ENCODE assay signal across 29 cellular contexts in the genomic region with DNA sequence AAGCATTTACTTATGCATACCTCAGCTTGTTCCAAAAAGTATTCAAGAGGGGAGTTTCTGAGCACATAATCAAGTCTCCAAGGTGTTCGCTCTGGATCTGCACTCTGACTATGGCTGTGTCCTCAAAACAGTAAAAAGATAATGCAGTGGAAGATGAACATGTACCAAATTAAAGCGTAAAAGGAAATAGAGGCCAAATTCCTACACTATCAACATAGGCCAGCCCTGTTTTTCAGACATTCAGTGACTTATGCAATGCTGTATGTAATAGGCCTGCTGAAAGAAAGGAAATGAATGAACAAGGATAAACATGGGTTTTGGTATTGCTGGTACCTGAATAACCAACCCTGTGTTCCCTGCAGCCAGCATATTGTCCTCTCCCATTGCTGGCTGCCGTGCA.
DNase-seq lines count a peak whose midpoint lies in the region; FAIRE-seq and TF ChIP-seq lines count a peak whose summit lies in the region.
"Had no signal": no experiment of that assay in that cellular context is flagged by ENCODE, and none has a peak within 500 bp of the region (broad histone marks: within the 10 kb centered on the region; RNA-seq: fewer than 3 reads in every experiment).

No MANE protein-coding gene starts in this region.

- H3K9me3 Mint-ChIP-seq in HFFc6 (no peaks in the 10 kb centered on the region), osteocyte (ENCODE audit: unreplicated experiment) (no peaks in the 10 kb centered on the region)
- H3K9me3 Mint-ChIP-seq: activated CD4-positive, alpha-beta T cell treated with anti-CD3 and anti-CD28 coated beads, Interleukin-2, amount 10 ng/mL, durations not matched to agents 7 days and 5 days; activated naive CD4-positive, alpha-beta T cell treated with anti-CD3 and anti-CD28 coated beads, Interleukin-2, amount 50 U/mL, for 72 hours; naive thymus-derived CD4-positive, alpha-beta T cell; T-helper 2 cell treated with Interferon-gamma antibody and Interleukin-4, amounts not matched to agents 5 μg/mL and 100 μg/mL, for 36 hours had no signal

- DNase-seq in HFFc6 (no peak), amniotic epithelial cell (ENCODE audit: low read depth) (peak; percentile 55), epithelial cell of esophagus (ENCODE audit: low read depth) (peak; percentile 22), osteocyte (ENCODE audit: extremely low spot score, unreplicated experiment) (no peak), hepatic stellate cell (ENCODE audit: low spot score) (no peak), GM13977 (ENCODE audit: low spot score) (no peak), GM12892 (ENCODE audit: insufficient read length) (no peak), NCI-H187 treated with DMSO at 0.1 percent for 48 hours (lab: John Stamatoyannopoulos, UW) (no peak)
- DNase-seq: activated CD4-positive, alpha-beta T cell treated with anti-CD3 and anti-CD28 coated beads, Interleukin-2, amount 10 ng/mL, durations not matched to agents 7 days and 5 days; activated CD8-positive, alpha-beta memory T cell treated with anti-CD3 and anti-CD28 coated beads, Interleukin-2, amount 10 ng/mL, durations not matched to agents 7 days and 5 days; C1 segment of cervical spinal cord; Caco-2; DMS79; effector memory CD4-positive, alpha-beta T cell; esophagus squamous epithelium; left colon; naive thymus-derived CD4-positive, alpha-beta T cell; NCI-H1105; NCI-H2029 treated with DMSO at 0.1 percent for 48 hours; NCI-H345; NCI-H774; occipital lobe; retina; stimulated activated CD4-positive, alpha-beta T cell treated with anti-CD3 and anti-CD28 coated beads, Interleukin-4, amount 100 ng/mL, for 1 hour; stimulated activated naive CD4-positive, alpha-beta T cell treated with Interleukin-2 at 50 U/mL for 16 hours; thyroid gland had no signal

- peaks cover 8% of the 10 kb centered on the region for H3K27me3 Mint-ChIP-seq in HFFc6 (ENCODE audit: insufficient read depth)
- H3K27me3 Mint-ChIP-seq in osteocyte (ENCODE audit: unreplicated experiment), result no peaks in the 10 kb centered on the region

- H3K4me1 Mint-ChIP-seq in HFFc6 (ENCODE audit: low read depth), result peaks cover 97% of the 10 kb centered on the region
- H3K4me1 Mint-ChIP-seq in osteocyte (ENCODE audit: unreplicated experiment), result peaks cover 82% of the 10 kb centered on the region

- H3K4me3 Mint-ChIP-seq in HFFc6, result peak overlapping the region; percentile 31; the same call in 1 of the 2 replicates
- H3K4me3 Mint-ChIP-seq in osteocyte (ENCODE audit: unreplicated experiment), result no peak overlapping the region
- H3K4me3 Mint-ChIP-seq: activated CD4-positive, alpha-beta T cell treated with anti-CD3 and anti-CD28 coated beads, Interleukin-2, amount 10 ng/mL, durations not matched to agents 7 days and 5 days; activated CD8-positive, alpha-beta memory T cell treated with anti-CD3 and anti-CD28 coated beads, Interleukin-2, amount 10 ng/mL, durations not matched to agents 7 days and 5 days; naive thymus-derived CD4-positive, alpha-beta T cell; T-helper 2 cell treated with Interferon-gamma antibody and Interleukin-4, amounts not matched to agents 5 μg/mL and 100 μg/mL, for 36 hours had no signal

- H3K27ac Mint-ChIP-seq in HFFc6 (peak overlapping the region; percentile 84), osteocyte (ENCODE audit: unreplicated experiment) (peak overlapping the region; percentile 38)
- H3K27ac Mint-ChIP-seq: activated CD4-positive, alpha-beta T cell treated with anti-CD3 and anti-CD28 coated beads, Interleukin-2, amount 10 ng/mL, durations not matched to agents 7 days and 5 days; activated CD8-positive, alpha-beta memory T cell treated with anti-CD3 and anti-CD28 coated beads, Interleukin-2, amount 10 ng/mL, durations not matched to agents 7 days and 5 days; activated naive CD4-positive, alpha-beta T cell treated with anti-CD3 and anti-CD28 coated beads, Interleukin-2, amount 50 U/mL, for 72 hours; naive thymus-derived CD4-positive, alpha-beta T cell; T-helper 2 cell treated with Interferon-gamma antibody and Interleukin-4, amounts not matched to agents 5 μg/mL and 100 μg/mL, for 36 hours had no signal

- peaks cover 15% of the 10 kb centered on the region for H3K36me3 Mint-ChIP-seq in HFFc6 (ENCODE audit: low read depth)
- H3K36me3 Mint-ChIP-seq in osteocyte (ENCODE audit: unreplicated experiment), result no peaks in the 10 kb centered on the region
- H3K36me3 Mint-ChIP-seq: naive thymus-derived CD4-positive, alpha-beta T cell had no signal

- FAIRE-seq in GM12892 (lab: Jason Lieb, UNC), result no peak

- H3K4me3 ChIP-seq in epithelial cell of esophagus (ENCODE audit: low read length), result no peak overlapping the region
- H3K4me3 ChIP-seq: esophagus squamous epithelium, HAP-1, thyroid gland had no signal

- no peak for TF ChIP-seq POLR2A in GM12892 (IDR thresholded peaks at IDR 0.05; ENCODE audit: low read depth, low read length)

- in situ Hi-C loops in GM13977 (cut with MboI; ENCODE audit: low pct_unique_long_range_greater_than_20kb, low sequenced_read_pairs, unreplicated experiment), result no loop called here

- TF ChIP-seq CTCF in HFFc6 (IDR thresholded peaks at IDR 0.05) (no peak), epithelial cell of esophagus (IDR thresholded peaks at IDR 0.05; ENCODE audit: insufficient read depth, low read depth, low read length, missing control alignments) (no peak), osteocyte (IDR thresholded peaks at IDR 0.05) (no peak), GM13977 (IDR thresholded peaks at IDR 0.05; ENCODE audit: extremely low read depth, insufficient read depth, missing control alignments) (no peak)

Comparison
In these comparisons a context has a peak if more than half of its experiments do, and no peak if none do; other contexts are left out.
1. DNase-seq: peak in amniotic epithelial cell (single experiment) and epithelial cell of esophagus (single experiment); none in HFFc6 (single experiment), osteocyte (single experiment), hepatic stellate cell (single experiment), GM13977 (single experiment), GM12892 (single experiment) and NCI-H187 treated with DMSO at 0.1 percent for 48 hours (single experiment).